Comparison of ENCODE assay signal across 10 cellular contexts in genomic region chr12:124497039-124497438, GRCh38.
DNase-seq lines count a peak whose midpoint lies in the region; ATAC-seq and TF ChIP-seq lines count a peak whose summit lies in the region.
"Had no signal": no experiment of that assay in that cellular context is flagged by ENCODE, and none has a peak within 500 bp of the region (broad histone marks: within the 10 kb centered on the region; RNA-seq: fewer than 3 reads in every experiment).

No MANE protein-coding gene starts in this region.

- no peak overlapping the region for H3K4me3 Mint-ChIP-seq in brain

- H3K4me3 ChIP-seq in smooth muscle cell, result no peak overlapping the region
- H3K4me3 ChIP-seq: tibial artery had no signal

- no peaks in the 10 kb centered on the region for H3K9me3 Mint-ChIP-seq in brain

- TF ChIP-seq CTCF in brain (conservative IDR thresholded peaks at IDR 0.05) (no peak), smooth muscle cell (IDR thresholded peaks at IDR 0.05; ENCODE audit: borderline replicate concordance, insufficient read depth, poor library complexity, severe bottlenecking) (no peak)

- H3F3A ChIP-seq in smooth muscle cell (ENCODE audit: low read depth), result no peaks in the 10 kb centered on the region

- H3K4me2 ChIP-seq in smooth muscle cell, result no peak overlapping the region

- peaks cover 14% of the 10 kb centered on the region for H3K36me3 Mint-ChIP-seq in brain

- H3K9me3 ChIP-seq in smooth muscle cell (replicated peaks; ENCODE audit: low read depth), result no peaks in the 10 kb centered on the region
- H3K9me3 ChIP-seq: tibial artery had no signal

- H3K27me3 Mint-ChIP-seq in brain, result no peaks in the 10 kb centered on the region

- 77% methylated on average over 13 of the region's 13 CpGs for WGBS in smooth muscle cell (ENCODE audit: low lambda C conversion rate)

- H3K27me3 ChIP-seq in smooth muscle cell (ENCODE audit: low read depth), result no peaks in the 10 kb centered on the region
- H3K27me3 ChIP-seq: tibial artery had no signal

- H3K27ac Mint-ChIP-seq in brain, result peak overlapping the region; percentile 65 to 94 (median 89)

- H4K20me1 ChIP-seq in smooth muscle cell (ENCODE audit: low read depth), result peaks cover 100% of the 10 kb centered on the region

- H3K79me2 ChIP-seq in smooth muscle cell (ENCODE audit: low read depth), result peaks cover 96% of the 10 kb centered on the region

- peaks cover 52% of the 10 kb centered on the region for H3K4me1 Mint-ChIP-seq in brain

- peak overlapping the region; percentile 71 for H3K27ac ChIP-seq in smooth muscle cell (ENCODE audit: low read depth)

- intact Hi-C loops in left cardiac atrium (cut with DNase I), result no loop called here

- peak; percentile 59 for DNase-seq in ELR (ENCODE audit: low read depth)
- peak; percentile 72 for DNase-seq in left cardiac atrium
- no peak for DNase-seq in smooth muscle cell (lab: John Stamatoyannopoulos, UW; ENCODE audit: unreplicated experiment)
- DNase-seq in inferior parietal cortex (ENCODE audit: extremely low spot score), result no peak
- DNase-seq in amniotic stem cell (lab: John Stamatoyannopoulos, UW), result no peak
- DNase-seq: stimulated activated CD4-positive, alpha-beta T cell treated with anti-CD3 and anti-CD28 coated beads, Interleukin-2, amount 100 ng/mL, for 48 hours had no signal

- no peaks in the 10 kb centered on the region for H3K36me3 ChIP-seq in smooth muscle cell (ENCODE audit: low read depth)

- peak; percentile 13 to 24 for ATAC-seq in left cardiac atrium
- no peak for ATAC-seq in GM21367 (IDR thresholded peaks at IDR 0.05; ENCODE audit: unreplicated experiment)
- no peak for ATAC-seq in GM19035 (IDR thresholded peaks at IDR 0.05; ENCODE audit: unreplicated experiment)

- no peak overlapping the region for H3K9ac ChIP-seq in smooth muscle cell (ENCODE audit: low read depth)

- H3K4me1 ChIP-seq in smooth muscle cell (ENCODE audit: low read depth), result peaks cover 15% of the 10 kb centered on the region

- no peak overlapping the region for H2AFZ ChIP-seq in smooth muscle cell (ENCODE audit: low read depth)

Comparison
In these comparisons a context has a peak if more than half of its experiments do, and no peak if none do; other contexts are left out.
1. DNase-seq: peak in ELR (single experiment) and left cardiac atrium (single experiment); none in smooth muscle cell (single experiment), inferior parietal cortex (single experiment) and amniotic stem cell (single experiment).
2. ATAC-seq: peak in left cardiac atrium (2 of 2); none in GM21367 (single experiment) and GM19035 (single experiment).